8 cellular contexts compared by ENCODE assay signal in genomic region chrX:67544871-67545771, GRCh38. TPM values are rescaled to one million over a fixed set of nuclear protein-coding genes. Genes with fewer than 3 reads are reported as not detected.
DNase-seq lines count a peak whose midpoint lies in the region; TF ChIP-seq lines count a peak whose summit lies in the region.

No MANE protein-coding gene starts in this region.

- H3K79me2 ChIP-seq in ACC112 (ENCODE audit: control insufficient read depth, insufficient read depth, low read length, unreplicated experiment): peaks cover 29% of the 10 kb centered on the region

- H3K4me3 ChIP-seq in ACC112 (ENCODE audit: low read depth, low read length) (peak overlapping the region; percentile 74), epithelial cell of proximal tubule (ENCODE audit: low read depth, low read length) (peak overlapping the region; percentile 59)

- peak overlapping the region; percentile 3 for H2AFZ ChIP-seq in ACC112 (ENCODE audit: low read length, unreplicated experiment)

- no peaks in the 10 kb centered on the region for H3K36me3 ChIP-seq in ACC112 (ENCODE audit: insufficient read depth, low read length)

- no peaks in the 10 kb centered on the region for H3K4me1 ChIP-seq in ACC112 (ENCODE audit: control insufficient read depth, insufficient read depth, low read length, unreplicated experiment)

- TF ChIP-seq CTCF in epithelial cell of proximal tubule (conservative IDR thresholded peaks at IDR 0.05; ENCODE audit: low read depth, low read length): no peak

- peak overlapping the region; percentile 16; the same call in 1 of the 2 replicates for H3K27ac ChIP-seq in ACC112 (ENCODE audit: low read depth, low read length)

- DNase-seq in M059J (ENCODE audit: low read depth): peak; percentile 51
- DNase-seq in epithelial cell of proximal tubule (ENCODE audit: low read depth): no peak
- peak; percentile 80 for DNase-seq in myocyte (ENCODE audit: low read depth)
- no peak for DNase-seq in NCI-H510A treated with DMSO at 0.1 percent for 48 hours (lab: John Stamatoyannopoulos, UW)
- DNase-seq in NCI-H524 treated with DMSO at 0.1 percent for 48 hours (lab: John Stamatoyannopoulos, UW): no peak
- DNase-seq in activated CD8-positive, alpha-beta memory T cell treated with anti-CD3 and anti-CD28 coated beads, Interleukin-2, amount 50 U/mL, for 48 hours: no peak
- DNase-seq in NCI-H2107 treated with DMSO at 0.1 percent for 48 hours (lab: John Stamatoyannopoulos, UW; ENCODE audit: unreplicated experiment): no peak

- H3K27me3 ChIP-seq in ACC112 (ENCODE audit: insufficient read depth, low read length): no peaks in the 10 kb centered on the region

RNA-seq across cellular contexts. Expression of gene AR, which starts 1.3 kb away (rescaled TPM):
- total RNA-seq in M059J (2014; rRNA removed; shearing (Covaris generic)): 2.7 and 4.2 TPM in 2 replicates
- total RNA-seq in epithelial cell of proximal tubule: 0.40 TPM in 1 of 2 replicates, not detected in the other
- 22.8 and 24.1 TPM in 2 replicates for total RNA-seq in myocyte
- 6.1 TPM for polyA plus RNA-seq in myocyte (2012)

Comparison
In these comparisons a context has a peak if more than half of its experiments do, and no peak if none do; other contexts are left out.
1. DNase-seq: peak in M059J (single experiment) and myocyte (single experiment); none in epithelial cell of proximal tubule (single experiment), NCI-H510A treated with DMSO at 0.1 percent for 48 hours (single experiment), NCI-H524 treated with DMSO at 0.1 percent for 48 hours (single experiment), activated CD8-positive, alpha-beta memory T cell treated with anti-CD3 and anti-CD28 coated beads, Interleukin-2, amount 50 U/mL, for 48 hours (single experiment) and NCI-H2107 treated with DMSO at 0.1 percent for 48 hours (single experiment).